Comparison of ENCODE assay signal across 8 cellular contexts in genomic region chr12:21657336-21658077, GRCh38. TPM values are rescaled to one million over a fixed set of nuclear protein-coding genes. Genes with fewer than 3 reads are reported as not detected.
DNase-seq lines count a peak whose midpoint lies in the region; ATAC-seq and TF ChIP-seq lines count a peak whose summit lies in the region.

Gene LDHB, minus strand, starts transcription at chr12:21657842. Its CDS starts 3,171 bp downstream, at chr12:21654671.

- no peaks in the 10 kb centered on the region for H3K27me3 Mint-ChIP-seq in activated naive CD4-positive, alpha-beta T cell treated with anti-CD3 and anti-CD28 coated beads, Interleukin-2, amount 50 U/mL, for 24 hours
- peaks cover 11% of the 10 kb centered on the region for H3K27me3 Mint-ChIP-seq in osteocyte (ENCODE audit: unreplicated experiment)

- ATAC-seq in SK-N-SH treated with all-trans-retinoic acid at 6 μM for 48 hours = peak; percentile 98

- under 1% methylated on average over 41 of the region's 41 CpGs for WGBS in thymus

- H3K4me3 Mint-ChIP-seq in activated naive CD4-positive, alpha-beta T cell treated with anti-CD3 and anti-CD28 coated beads, Interleukin-2, amount 50 U/mL, for 24 hours = peak within 1 kb of the TSS; percentile 92
- peak within 1 kb of the TSS; percentile 99 for H3K4me3 Mint-ChIP-seq in osteocyte (ENCODE audit: unreplicated experiment)

- H3K36me3 ChIP-seq in thymus (ENCODE audit: control insufficient read depth, insufficient read depth) = peaks cover 7% of the 10 kb centered on the region

- H3K4me1 ChIP-seq in thymus (ENCODE audit: control insufficient read depth, insufficient read depth, low read length) = peaks cover 5% of the 10 kb centered on the region

- peak; percentile 100 for TF ChIP-seq POLR2A in NB4 (IDR thresholded peaks at IDR 0.05; ENCODE audit: extremely low read depth, insufficient read length)

- H3K27ac Mint-ChIP-seq in activated naive CD4-positive, alpha-beta T cell treated with anti-CD3 and anti-CD28 coated beads, Interleukin-2, amount 50 U/mL, for 24 hours = peak within 1 kb of the TSS; percentile 100
- peak within 1 kb of the TSS; percentile 99 for H3K27ac Mint-ChIP-seq in osteocyte (ENCODE audit: unreplicated experiment)

- peaks cover 63% of the 10 kb centered on the region for H3K4me1 Mint-ChIP-seq in activated naive CD4-positive, alpha-beta T cell treated with anti-CD3 and anti-CD28 coated beads, Interleukin-2, amount 50 U/mL, for 24 hours
- peaks cover 27% of the 10 kb centered on the region for H3K4me1 Mint-ChIP-seq in osteocyte (ENCODE audit: unreplicated experiment)

- POLR2A ChIA-PET in HEK293T (lab: Yijun Ruan, JAX) = interaction anchor here (0.6 to 2.0 kb wide), 25 partner anchors 8 to 843 kb away, joined by 3 to 18 read pairs (median 4); partner anchors contain the start of genes GOLT1B, PYROXD1, RECQL and SPX

- H3K27ac ChIP-seq in thymus (ENCODE audit: low read depth) = peak within 1 kb of the TSS; percentile 88

- TF ChIP-seq CTCF in NB4 (IDR thresholded peaks at IDR 0.05; ENCODE audit: low read depth, low read length) (no peak), osteocyte (IDR thresholded peaks at IDR 0.05) (no peak)

- H3K27me3 ChIP-seq in thymus (ENCODE audit: control insufficient read depth, insufficient read depth) = no peaks in the 10 kb centered on the region

- peak; percentile 75 for DNase-seq in GM04503 (ENCODE audit: low read depth)
- peak; percentile 89 for DNase-seq in HEK293T (ENCODE audit: extremely low spot score)
- peak; percentile 100 for DNase-seq in NB4 (ENCODE audit: low read depth)
- DNase-seq in glomerular endothelial cell (ENCODE audit: extremely low read depth, low read depth, low spot score) = peak; percentile 86
- DNase-seq in osteocyte (ENCODE audit: extremely low spot score, unreplicated experiment) = peak; percentile 97

- CTCF ChIA-PET in HEK293T (lab: Yijun Ruan, JAX) = interaction anchor here (0.7 to 1.0 kb wide), 2 partner anchors 23 to 26 kb away, joined by 3 read pairs; no protein-coding TSS in a partner anchor

- no peaks in the 10 kb centered on the region for H3K9me3 ChIP-seq in thymus (ENCODE audit: control insufficient read depth)

- H3K36me3 Mint-ChIP-seq in activated naive CD4-positive, alpha-beta T cell treated with anti-CD3 and anti-CD28 coated beads, Interleukin-2, amount 50 U/mL, for 24 hours = peaks cover 27% of the 10 kb centered on the region
- H3K36me3 Mint-ChIP-seq in osteocyte (ENCODE audit: unreplicated experiment) = peaks cover 16% of the 10 kb centered on the region

- no peaks in the 10 kb centered on the region for H3K9me3 Mint-ChIP-seq in activated naive CD4-positive, alpha-beta T cell treated with anti-CD3 and anti-CD28 coated beads, Interleukin-2, amount 50 U/mL, for 24 hours
- no peaks in the 10 kb centered on the region for H3K9me3 Mint-ChIP-seq in osteocyte (ENCODE audit: unreplicated experiment)

- peak within 1 kb of the TSS; percentile 74 for H3K4me3 ChIP-seq in NB4 (ENCODE audit: low read depth, low read length)
- H3K4me3 ChIP-seq in thymus (ENCODE audit: low read length) = peak within 1 kb of the TSS; percentile 69

TF ChIP-seq in HEK293T, 16 proteins besides CTCF, POLR2A, EP300 and RAD21:
- TF ChIP-seq LEF1 (IDR thresholded peaks at IDR 0.05; ENCODE audit: borderline replicate concordance) (no peak), FOXA1 (IDR thresholded peaks at IDR 0.05) (no peak), L3MBTL2 (conservative IDR thresholded peaks at IDR 0.05) (peak; percentile 97), ZNF384 (IDR thresholded peaks at IDR 0.05) (no peak), FOXK2 (IDR thresholded peaks at IDR 0.05) (no peak), NFRKB (IDR thresholded peaks at IDR 0.05) (0 out of 2 replicates have a peak, but pooled peaks have one; percentile 38), SP1 (IDR thresholded peaks at IDR 0.05) (no peak), TARDBP (IDR thresholded peaks at IDR 0.05) (no peak), HDGF (IDR thresholded peaks at IDR 0.05; ENCODE audit: borderline replicate concordance) (no peak), BHLHE40 (IDR thresholded peaks at IDR 0.05; ENCODE audit: borderline replicate concordance) (no peak), CTBP1 (IDR thresholded peaks at IDR 0.05; ENCODE audit: borderline replicate concordance) (no peak), FOXM1 (IDR thresholded peaks at IDR 0.05; ENCODE audit: borderline replicate concordance) (no peak), SUZ12 (IDR thresholded peaks at IDR 0.05) (no peak), ARNT (IDR thresholded peaks at IDR 0.05) (no peak), ELF4 (IDR thresholded peaks at IDR 0.05) (peak; percentile 55; the same call in 1 of the 2 replicates), PKNOX1 (IDR thresholded peaks at IDR 0.05) (no peak)

TF ChIP-seq in SK-N-SH treated with all-trans-retinoic acid at 6 μM for 48 hours, 23 proteins besides CTCF, POLR2A, EP300 and RAD21:
- TF ChIP-seq ZNF8 (CRISPR knock-in tag; IDR thresholded peaks at IDR 0.05) (no peak), SNAI2 (CRISPR knock-in tag; IDR thresholded peaks at IDR 0.05) (no peak), ESRRG (CRISPR knock-in tag; IDR thresholded peaks at IDR 0.05) (no peak), RARB (CRISPR knock-in tag; IDR thresholded peaks at IDR 0.05) (no peak), BACH2 (CRISPR knock-in tag; IDR thresholded peaks at IDR 0.05; ENCODE audit: borderline replicate concordance) (no peak), TOX (CRISPR knock-in tag; IDR thresholded peaks at IDR 0.05; ENCODE audit: borderline replicate concordance) (no peak), ZNF70 (CRISPR knock-in tag; IDR thresholded peaks at IDR 0.05) (peak; percentile 56; the same call in 1 of the 2 replicates), GLIS3 (CRISPR knock-in tag; IDR thresholded peaks at IDR 0.05) (no peak)

RNA-seq across cellular contexts. Expression of gene LDHB, which starts in this region (rescaled TPM):
- total RNA-seq in glomerular endothelial cell = 334 and 564 TPM in 2 replicates
- 627 and 636 TPM in 2 replicates for total RNA-seq in osteocyte
- 325 TPM for polyA plus RNA-seq in thymus

Comparison
In these comparisons a context has a peak if more than half of its experiments do, and no peak if none do; other contexts are left out.
1. Peak in every context shown above with its lines: DNase-seq, ATAC-seq, H3K4me3 ChIP-seq and H3K27ac ChIP-seq.